ENCODE assay signal across 1 cellular context in the genomic region with DNA sequence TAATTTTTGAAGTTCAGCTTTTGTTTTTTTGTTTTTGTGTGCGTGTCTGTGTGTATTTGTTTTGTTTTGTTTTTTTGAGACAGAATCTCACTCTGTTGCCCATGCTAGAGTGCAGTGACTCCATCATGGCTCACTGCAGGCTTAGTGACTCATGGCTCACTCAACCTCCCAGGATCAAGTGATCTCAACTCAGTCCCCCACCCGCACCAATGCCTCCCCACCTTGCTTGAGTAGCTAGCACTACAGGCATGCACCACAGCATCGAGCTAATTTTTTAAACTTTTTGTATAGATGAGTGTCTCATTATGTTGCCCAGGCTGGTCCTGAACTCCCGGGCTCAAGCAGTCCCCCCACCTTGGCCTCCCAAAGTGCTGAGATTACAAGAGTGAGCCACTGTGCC.
TF ChIP-seq lines count a peak whose summit lies in the region.

No MANE protein-coding gene starts in this region.

TF ChIP-seq in SK-N-SH, 30 proteins besides CTCF, POLR2A, EP300 and RAD21:
- TF ChIP-seq JUND (IDR thresholded peaks at IDR 0.05) = no peak
- no peak for TF ChIP-seq SMC3 (IDR thresholded peaks at IDR 0.05; ENCODE audit: low read depth, low read length)
- TF ChIP-seq SIN3A (IDR thresholded peaks at IDR 0.05; ENCODE audit: borderline replicate concordance, low read depth, low read length) = no peak
- no peak for TF ChIP-seq RXRA (IDR thresholded peaks at IDR 0.05; ENCODE audit: borderline replicate concordance, low read depth)
- TF ChIP-seq, protein P1, sequence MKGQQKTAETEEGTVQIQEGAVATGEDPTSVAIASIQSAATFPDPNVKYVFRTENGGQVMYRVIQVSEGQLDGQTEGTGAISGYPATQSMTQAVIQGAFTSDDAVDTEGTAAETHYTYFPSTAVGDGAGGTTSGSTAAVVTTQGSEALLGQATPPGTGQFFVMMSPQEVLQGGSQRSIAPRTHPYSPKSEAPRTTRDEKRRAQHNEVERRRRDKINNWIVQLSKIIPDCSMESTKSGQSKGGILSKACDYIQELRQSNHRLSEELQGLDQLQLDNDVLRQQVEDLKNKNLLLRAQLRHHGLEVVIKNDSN (IDR thresholded peaks at IDR 0.05; ENCODE audit: borderline replicate concordance, low read depth) = no peak
- TF ChIP-seq GATA2 (CRISPR knock-in tag; IDR thresholded peaks at IDR 0.05) = no peak
- TF ChIP-seq RFX5 (IDR thresholded peaks at IDR 0.05; ENCODE audit: low read length) = no peak
- TF ChIP-seq, protein P2, sequence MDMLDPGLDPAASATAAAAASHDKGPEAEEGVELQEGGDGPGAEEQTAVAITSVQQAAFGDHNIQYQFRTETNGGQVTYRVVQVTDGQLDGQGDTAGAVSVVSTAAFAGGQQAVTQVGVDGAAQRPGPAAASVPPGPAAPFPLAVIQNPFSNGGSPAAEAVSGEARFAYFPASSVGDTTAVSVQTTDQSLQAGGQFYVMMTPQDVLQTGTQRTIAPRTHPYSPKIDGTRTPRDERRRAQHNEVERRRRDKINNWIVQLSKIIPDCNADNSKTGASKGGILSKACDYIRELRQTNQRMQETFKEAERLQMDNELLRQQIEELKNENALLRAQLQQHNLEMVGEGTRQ (IDR thresholded peaks at IDR 0.05; ENCODE audit: borderline replicate concordance, low read depth, low read length) = no peak
- TF ChIP-seq, protein P3, sequence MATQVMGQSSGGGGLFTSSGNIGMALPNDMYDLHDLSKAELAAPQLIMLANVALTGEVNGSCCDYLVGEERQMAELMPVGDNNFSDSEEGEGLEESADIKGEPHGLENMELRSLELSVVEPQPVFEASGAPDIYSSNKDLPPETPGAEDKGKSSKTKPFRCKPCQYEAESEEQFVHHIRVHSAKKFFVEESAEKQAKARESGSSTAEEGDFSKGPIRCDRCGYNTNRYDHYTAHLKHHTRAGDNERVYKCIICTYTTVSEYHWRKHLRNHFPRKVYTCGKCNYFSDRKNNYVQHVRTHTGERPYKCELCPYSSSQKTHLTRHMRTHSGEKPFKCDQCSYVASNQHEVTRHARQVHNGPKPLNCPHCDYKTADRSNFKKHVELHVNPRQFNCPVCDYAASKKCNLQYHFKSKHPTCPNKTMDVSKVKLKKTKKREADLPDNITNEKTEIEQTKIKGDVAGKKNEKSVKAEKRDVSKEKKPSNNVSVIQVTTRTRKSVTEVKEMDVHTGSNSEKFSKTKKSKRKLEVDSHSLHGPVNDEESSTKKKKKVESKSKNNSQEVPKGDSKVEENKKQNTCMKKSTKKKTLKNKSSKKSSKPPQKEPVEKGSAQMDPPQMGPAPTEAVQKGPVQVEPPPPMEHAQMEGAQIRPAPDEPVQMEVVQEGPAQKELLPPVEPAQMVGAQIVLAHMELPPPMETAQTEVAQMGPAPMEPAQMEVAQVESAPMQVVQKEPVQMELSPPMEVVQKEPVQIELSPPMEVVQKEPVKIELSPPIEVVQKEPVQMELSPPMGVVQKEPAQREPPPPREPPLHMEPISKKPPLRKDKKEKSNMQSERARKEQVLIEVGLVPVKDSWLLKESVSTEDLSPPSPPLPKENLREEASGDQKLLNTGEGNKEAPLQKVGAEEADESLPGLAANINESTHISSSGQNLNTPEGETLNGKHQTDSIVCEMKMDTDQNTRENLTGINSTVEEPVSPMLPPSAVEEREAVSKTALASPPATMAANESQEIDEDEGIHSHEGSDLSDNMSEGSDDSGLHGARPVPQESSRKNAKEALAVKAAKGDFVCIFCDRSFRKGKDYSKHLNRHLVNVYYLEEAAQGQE (IDR thresholded peaks at IDR 0.05; ENCODE audit: low read depth, low read length) = no peak
- no peak for TF ChIP-seq TEAD4 (IDR thresholded peaks at IDR 0.05; ENCODE audit: borderline replicate concordance, insufficient read depth)
- TF ChIP-seq GABPA (IDR thresholded peaks at IDR 0.05; ENCODE audit: low read depth) = no peak
- TF ChIP-seq ELF1 (IDR thresholded peaks at IDR 0.05) = no peak
